8 cellular contexts compared by ENCODE assay signal in the genomic region with DNA sequence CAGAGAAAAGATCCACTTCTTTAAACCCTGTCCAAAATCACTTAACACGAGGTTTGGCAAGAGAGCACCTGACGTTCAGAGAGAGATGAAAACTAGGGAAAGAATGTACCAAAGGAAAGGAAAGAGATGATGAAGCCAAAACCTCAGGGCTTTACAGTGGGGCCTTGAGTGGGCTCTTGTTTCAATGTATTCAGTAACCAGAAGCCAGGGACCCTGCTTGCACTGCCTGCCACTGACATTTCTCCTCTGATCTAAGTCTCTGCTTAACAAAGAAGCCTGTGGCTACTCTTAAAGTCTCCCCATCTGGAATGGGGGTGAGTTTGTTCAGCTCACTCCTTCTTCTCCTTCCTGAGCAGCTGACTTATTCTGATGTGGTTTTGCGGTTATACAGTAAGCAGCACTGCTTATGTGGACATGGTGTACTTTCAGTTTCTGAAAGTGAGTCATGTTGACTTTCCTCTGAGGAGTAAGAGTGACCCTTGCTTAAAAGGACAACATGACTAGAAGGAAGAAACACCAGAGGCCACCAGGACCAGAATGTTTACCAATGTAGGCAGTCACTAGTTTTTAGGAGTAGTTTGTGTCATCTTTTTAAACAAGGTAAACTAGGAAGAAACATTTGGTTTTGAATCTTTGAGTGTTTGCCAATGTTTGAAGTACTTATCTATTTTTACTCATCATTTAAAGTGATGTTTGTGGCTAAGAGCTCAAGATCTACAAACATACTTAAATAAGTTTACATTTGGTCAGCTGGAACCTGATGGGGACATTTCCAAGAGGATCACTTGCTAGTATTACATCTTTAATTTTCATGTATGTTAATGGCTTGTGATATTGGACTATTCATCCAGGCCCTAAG.
DNase-seq lines count a peak whose midpoint lies in the region; ATAC-seq and TF ChIP-seq lines count a peak whose summit lies in the region.

No MANE protein-coding gene starts in this region.

- intact Hi-C loops in ascending aorta (cut with DNase I) = loop anchor here (10.0 kb wide), 1 partner anchor 1078 kb away; the partner anchor contains the start of genes CENPL and DARS2

- H3K36me3 ChIP-seq in ascending aorta = no peaks in the 10 kb centered on the region

- no peaks in the 10 kb centered on the region for H3K4me1 ChIP-seq in ascending aorta

- H3K9me3 ChIP-seq in ascending aorta = no peaks in the 10 kb centered on the region

- no peak overlapping the region for H3K27ac ChIP-seq in ascending aorta

- H3K4me3 ChIP-seq in ascending aorta = no peak overlapping the region

- TF ChIP-seq CTCF in omental fat pad (IDR thresholded peaks at IDR 0.05) = no peak
- TF ChIP-seq CTCF in ascending aorta (IDR thresholded peaks at IDR 0.05) = no peak

- DNase-seq in EH (ENCODE audit: low read depth) (peak; percentile 98), SW480 (ENCODE audit: low spot score) (peak; percentile 89), epidermal melanocyte (ENCODE audit: insufficient read length, low spot score) (peak; percentile 57), omental fat pad (ENCODE audit: low spot score) (no peak), NCI-H2029 (lab: John Stamatoyannopoulos, UW) (no peak), ascending aorta (ENCODE audit: low spot score in 2 of 2) (no peak)

- no peaks in the 10 kb centered on the region for H3K27me3 ChIP-seq in ascending aorta

- ATAC-seq in GM19468 (IDR thresholded peaks at IDR 0.05; ENCODE audit: extremely low read depth, unreplicated experiment) (peak; percentile 60), HG03520 (IDR thresholded peaks at IDR 0.05; ENCODE audit: unreplicated experiment) (peak; percentile 77), omental fat pad (ENCODE audit: low FRiP score) (peak; percentile 81)

Comparison
In these comparisons a context has a peak if more than half of its experiments do, and no peak if none do; other contexts are left out.
1. DNase-seq: peak in EH (single experiment), SW480 (single experiment) and epidermal melanocyte (single experiment); none in omental fat pad (single experiment), NCI-H2029 (single experiment) and ascending aorta (0 of 2).
2. Peak in every context shown above with its lines, with median percentiles within 50 percentile points of each other: ATAC-seq.